Comparison of ENCODE assay signal across 1 cellular context in the genomic region with DNA sequence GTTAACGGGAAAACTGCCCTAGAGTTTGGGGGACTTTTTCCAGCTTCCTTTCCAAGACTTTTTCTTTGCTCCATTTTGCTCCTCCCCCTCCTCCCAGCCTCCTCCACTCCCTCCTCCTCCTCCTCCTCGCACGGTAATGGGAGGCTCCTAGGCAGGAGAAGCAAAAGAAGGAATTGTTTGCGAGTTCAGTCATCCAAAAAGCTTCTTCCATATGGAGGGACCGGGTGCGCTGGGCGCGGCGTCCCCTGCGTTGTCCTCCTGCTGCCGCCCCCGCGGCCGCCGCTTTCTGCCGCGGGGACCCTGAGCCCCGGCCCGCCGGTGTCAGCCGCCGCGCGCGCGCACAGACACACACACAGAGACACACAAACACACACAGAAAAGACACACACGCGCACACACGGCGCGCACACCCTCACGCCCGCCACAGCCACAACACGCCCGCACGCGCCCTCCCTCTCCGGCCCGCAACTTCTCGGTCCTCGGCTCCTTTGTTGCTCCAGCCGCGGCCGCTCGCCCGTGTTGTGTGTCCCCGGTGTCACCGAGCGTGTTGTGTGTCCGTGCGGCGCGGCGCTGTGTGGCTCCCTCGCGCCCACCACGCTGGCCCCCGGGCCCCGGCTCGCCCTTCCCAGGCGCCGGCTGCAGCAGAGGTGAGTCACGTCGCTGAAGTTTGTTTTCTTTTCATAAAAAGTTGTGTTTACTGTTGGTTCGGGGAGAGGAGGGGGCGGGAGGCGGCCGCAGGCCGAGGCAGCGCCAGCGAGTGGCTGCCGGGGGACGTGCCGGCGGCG.
TF ChIP-seq lines count a peak whose summit lies in the region.

A gene with protein sequence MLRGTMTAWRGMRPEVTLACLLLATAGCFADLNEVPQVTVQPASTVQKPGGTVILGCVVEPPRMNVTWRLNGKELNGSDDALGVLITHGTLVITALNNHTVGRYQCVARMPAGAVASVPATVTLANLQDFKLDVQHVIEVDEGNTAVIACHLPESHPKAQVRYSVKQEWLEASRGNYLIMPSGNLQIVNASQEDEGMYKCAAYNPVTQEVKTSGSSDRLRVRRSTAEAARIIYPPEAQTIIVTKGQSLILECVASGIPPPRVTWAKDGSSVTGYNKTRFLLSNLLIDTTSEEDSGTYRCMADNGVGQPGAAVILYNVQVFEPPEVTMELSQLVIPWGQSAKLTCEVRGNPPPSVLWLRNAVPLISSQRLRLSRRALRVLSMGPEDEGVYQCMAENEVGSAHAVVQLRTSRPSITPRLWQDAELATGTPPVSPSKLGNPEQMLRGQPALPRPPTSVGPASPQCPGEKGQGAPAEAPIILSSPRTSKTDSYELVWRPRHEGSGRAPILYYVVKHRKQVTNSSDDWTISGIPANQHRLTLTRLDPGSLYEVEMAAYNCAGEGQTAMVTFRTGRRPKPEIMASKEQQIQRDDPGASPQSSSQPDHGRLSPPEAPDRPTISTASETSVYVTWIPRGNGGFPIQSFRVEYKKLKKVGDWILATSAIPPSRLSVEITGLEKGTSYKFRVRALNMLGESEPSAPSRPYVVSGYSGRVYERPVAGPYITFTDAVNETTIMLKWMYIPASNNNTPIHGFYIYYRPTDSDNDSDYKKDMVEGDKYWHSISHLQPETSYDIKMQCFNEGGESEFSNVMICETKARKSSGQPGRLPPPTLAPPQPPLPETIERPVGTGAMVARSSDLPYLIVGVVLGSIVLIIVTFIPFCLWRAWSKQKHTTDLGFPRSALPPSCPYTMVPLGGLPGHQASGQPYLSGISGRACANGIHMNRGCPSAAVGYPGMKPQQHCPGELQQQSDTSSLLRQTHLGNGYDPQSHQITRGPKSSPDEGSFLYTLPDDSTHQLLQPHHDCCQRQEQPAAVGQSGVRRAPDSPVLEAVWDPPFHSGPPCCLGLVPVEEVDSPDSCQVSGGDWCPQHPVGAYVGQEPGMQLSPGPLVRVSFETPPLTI (plus strand): TSS at position 188 of the 785 bp plus-strand sequence. CDS start 38,246 bp downstream, outside the sequence.

TF ChIP-seq in Ishikawa, 13 proteins besides CTCF, POLR2A, EP300 and RAD21 (continued from another document):
- TF ChIP-seq, protein P1, sequence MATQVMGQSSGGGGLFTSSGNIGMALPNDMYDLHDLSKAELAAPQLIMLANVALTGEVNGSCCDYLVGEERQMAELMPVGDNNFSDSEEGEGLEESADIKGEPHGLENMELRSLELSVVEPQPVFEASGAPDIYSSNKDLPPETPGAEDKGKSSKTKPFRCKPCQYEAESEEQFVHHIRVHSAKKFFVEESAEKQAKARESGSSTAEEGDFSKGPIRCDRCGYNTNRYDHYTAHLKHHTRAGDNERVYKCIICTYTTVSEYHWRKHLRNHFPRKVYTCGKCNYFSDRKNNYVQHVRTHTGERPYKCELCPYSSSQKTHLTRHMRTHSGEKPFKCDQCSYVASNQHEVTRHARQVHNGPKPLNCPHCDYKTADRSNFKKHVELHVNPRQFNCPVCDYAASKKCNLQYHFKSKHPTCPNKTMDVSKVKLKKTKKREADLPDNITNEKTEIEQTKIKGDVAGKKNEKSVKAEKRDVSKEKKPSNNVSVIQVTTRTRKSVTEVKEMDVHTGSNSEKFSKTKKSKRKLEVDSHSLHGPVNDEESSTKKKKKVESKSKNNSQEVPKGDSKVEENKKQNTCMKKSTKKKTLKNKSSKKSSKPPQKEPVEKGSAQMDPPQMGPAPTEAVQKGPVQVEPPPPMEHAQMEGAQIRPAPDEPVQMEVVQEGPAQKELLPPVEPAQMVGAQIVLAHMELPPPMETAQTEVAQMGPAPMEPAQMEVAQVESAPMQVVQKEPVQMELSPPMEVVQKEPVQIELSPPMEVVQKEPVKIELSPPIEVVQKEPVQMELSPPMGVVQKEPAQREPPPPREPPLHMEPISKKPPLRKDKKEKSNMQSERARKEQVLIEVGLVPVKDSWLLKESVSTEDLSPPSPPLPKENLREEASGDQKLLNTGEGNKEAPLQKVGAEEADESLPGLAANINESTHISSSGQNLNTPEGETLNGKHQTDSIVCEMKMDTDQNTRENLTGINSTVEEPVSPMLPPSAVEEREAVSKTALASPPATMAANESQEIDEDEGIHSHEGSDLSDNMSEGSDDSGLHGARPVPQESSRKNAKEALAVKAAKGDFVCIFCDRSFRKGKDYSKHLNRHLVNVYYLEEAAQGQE (IDR thresholded peaks at IDR 0.05; ENCODE audit: low read depth), result no peak
- no peak for TF ChIP-seq TEAD4 (IDR thresholded peaks at IDR 0.05)
- TF ChIP-seq NFIC (IDR thresholded peaks at IDR 0.05), result no peak
